In genomic region chr2:88658318-88658717, GRCh38 we compare ENCODE assay signal across 11 cellular contexts. TPM values are rescaled to one million over a fixed set of nuclear protein-coding genes. Genes with fewer than 3 reads are reported as not detected.
A peak's percentile ranks its signal among the peaks of the same experiment; 100 is the strongest.
DNase-seq lines count a peak whose midpoint lies in the region; ATAC-seq and TF ChIP-seq lines count a peak whose summit lies in the region.
"Had no signal": no experiment of that assay in that cellular context is flagged by ENCODE, and none has a peak within 500 bp of the region (broad histone marks: within the 10 kb centered on the region; RNA-seq: fewer than 3 reads in every experiment).

No MANE protein-coding gene starts in this region.

- H3K4me1 ChIP-seq in HUES6 (ENCODE audit: control insufficient read depth, insufficient read depth, low read length) = peaks cover 17% of the 10 kb centered on the region
- peaks cover 0 to 17% (median 0%) of the 10 kb centered on the region in 3 donors for H3K4me1 ChIP-seq in gastroesophageal sphincter
- peaks cover 0 to 19% (median 0%) of the 10 kb centered on the region in 4 donors for H3K4me1 ChIP-seq in tibial artery

- DNase-seq in astrocyte of the hippocampus (ENCODE audit: low read depth, low spot score) (peak; percentile 20), tibial artery (no peak), midbrain (lab: John Stamatoyannopoulos, UW) (no peak), anterior cingulate cortex (lab: John Stamatoyannopoulos, UW) (no peak)
- DNase-seq: activated CD8-positive, alpha-beta memory T cell treated with anti-CD3 and anti-CD28 coated beads, Interleukin-2, amount 50 U/mL, for 48 hours; T1000 had no signal

- H3K4me3 ChIP-seq in HUES6 (ENCODE audit: low read depth, low read length) (no peak overlapping the region), gastroesophageal sphincter (no peak overlapping the region), tibial artery (no peak overlapping the region)
- H3K4me3 ChIP-seq: lung had no signal

- H3K27ac ChIP-seq in HUES6 (ENCODE audit: low read depth, low read length) (peak overlapping the region; percentile 38; the same call in 1 of the 2 replicates), gastroesophageal sphincter (peak overlapping the region in 3 of 4 donors; percentile 51 to 64 (median 60)), tibial artery (peak overlapping the region; percentile 29 to 53)
- H3K27ac ChIP-seq: HL-60 had no signal

- no peak for TF ChIP-seq POLR2A in gastroesophageal sphincter (IDR thresholded peaks at IDR 0.05)

- no peaks in the 10 kb centered on the region for H3K36me3 ChIP-seq in HUES6 (ENCODE audit: control insufficient read depth, insufficient read depth, low read length)
- H3K36me3 ChIP-seq in gastroesophageal sphincter = no peaks in the 10 kb centered on the region
- H3K36me3 ChIP-seq in tibial artery = no peaks in the 10 kb centered on the region

- intact Hi-C loops in tibial artery (cut with DNase I; ENCODE audit: low total_unique reads) = no loop called here

- WGBS in gastroesophageal sphincter (ENCODE audit: low coverage in 1 of 2), 2 donors = 20 to 21% methylated on average over 2 to 3 of the region's 3 CpGs

- TF ChIP-seq EP300 in gastroesophageal sphincter (IDR thresholded peaks at IDR 0.05) = no peak

- H3K9ac ChIP-seq in HUES6 (ENCODE audit: low read length) = no peak overlapping the region

- ATAC-seq in gastroesophageal sphincter (no peak), HG02970 (IDR thresholded peaks at IDR 0.05; ENCODE audit: low FRiP score, unreplicated experiment) (no peak)

- TF ChIP-seq CTCF in gastroesophageal sphincter (IDR thresholded peaks at IDR 0.05) = no peak
- TF ChIP-seq CTCF in tibial artery (IDR thresholded peaks at IDR 0.05) = no peak

- H3K27me3 ChIP-seq in HUES6 (ENCODE audit: control insufficient read depth, insufficient read depth, low read length) (no peaks in the 10 kb centered on the region), gastroesophageal sphincter (no peaks in the 10 kb centered on the region), tibial artery (no peaks in the 10 kb centered on the region)

- H3K9me3 ChIP-seq in HUES6 (ENCODE audit: control insufficient read depth, insufficient read depth, low read depth, low read length) (no peaks in the 10 kb centered on the region), gastroesophageal sphincter (peaks cover 0 to under 1% (median 0%) of the 10 kb centered on the region in 3 donors), tibial artery (no peaks in the 10 kb centered on the region)

RNA-seq across cellular contexts. Expression of gene EIF2AK3, which starts 31.1 kb away (rescaled TPM):
- total RNA-seq in gastroesophageal sphincter = 10 to 100 TPM in 3 of 4 donors, 1 to 10 TPM in 1; 9.6 to 22.0 (median 14.7) TPM

RNA-seq across cellular contexts. Expression of gene RPIA, which starts 33.2 kb away (rescaled TPM):
- 1 to 10 TPM; 4.4 to 7.7 (median 6.6) TPM for total RNA-seq in gastroesophageal sphincter
